ENCODE assay signal across 8 cellular contexts in genomic region chr17:81254955-81255717, GRCh38. TPM values are rescaled to one million over a fixed set of nuclear protein-coding genes. Genes with fewer than 3 reads are reported as not detected.
DNase-seq lines count a peak whose midpoint lies in the region; ATAC-seq, FAIRE-seq and TF ChIP-seq lines count a peak whose summit lies in the region.

No MANE protein-coding gene starts in this region.

- TF ChIP-seq CTCF in bronchial epithelial cell (IDR thresholded peaks at IDR 0.05; ENCODE audit: insufficient read depth, low read length, severe bottlenecking) (peak; percentile 75), kidney epithelial cell (IDR thresholded peaks at IDR 0.05; ENCODE audit: insufficient read depth, low read length, poor library complexity, severe bottlenecking) (peak; percentile 76)

- no peak overlapping the region for H3K4me3 ChIP-seq in bronchial epithelial cell (ENCODE audit: low read depth, low read length)
- H3K4me3 ChIP-seq in kidney epithelial cell (ENCODE audit: low read depth, low read length) = no peak overlapping the region

- no peak for ATAC-seq in GM21390 (IDR thresholded peaks at IDR 0.05; ENCODE audit: unreplicated experiment)

- H3K36me3 ChIP-seq in bronchial epithelial cell (ENCODE audit: control insufficient read depth, insufficient read depth, low read length) (peaks cover 25% of the 10 kb centered on the region), kidney epithelial cell (ENCODE audit: control insufficient read depth, insufficient read depth, low read length) (no peaks in the 10 kb centered on the region)

- no peak for FAIRE-seq in bronchial epithelial cell (lab: Jason Lieb, UNC)

- peak; percentile 86 for DNase-seq in GM03348 (ENCODE audit: low spot score)
- peak; percentile 62 for DNase-seq in NCI-H526 treated with DMSO at 0.1 percent for 48 hours (lab: John Stamatoyannopoulos, UW)
- peak; percentile 75 for DNase-seq in bronchial epithelial cell (ENCODE audit: low read depth)
- DNase-seq in kidney epithelial cell (ENCODE audit: low read depth) = peak; percentile 65
- peak; percentile 58 for DNase-seq in superior temporal gyrus (ENCODE audit: extremely low spot score)
- no peak for DNase-seq in activated naive CD4-positive, alpha-beta T cell (lab: John Stamatoyannopoulos, UW)
- DNase-seq in COLO829 (ENCODE audit: low spot score) = no peak

- H3K27me3 ChIP-seq in bronchial epithelial cell (ENCODE audit: control insufficient read depth, insufficient read depth, low read length) = no peaks in the 10 kb centered on the region
- H3K27me3 ChIP-seq in kidney epithelial cell (ENCODE audit: control insufficient read depth, insufficient read depth, low read length) = no peaks in the 10 kb centered on the region

RNA-seq across cellular contexts. Expression of gene NDUFAF8, which starts 16.0 kb away (rescaled TPM):
- 31.6 and 49.2 TPM in 2 replicates for total RNA-seq in bronchial epithelial cell
- 45.9 and 63.1 TPM in 2 replicates for total RNA-seq in kidney epithelial cell

RNA-seq across cellular contexts. Expression of gene TEPSIN, which starts 16.3 kb away (rescaled TPM):
- total RNA-seq in bronchial epithelial cell = 5.8 and 7.8 TPM in 2 replicates
- 17.0 and 30.6 TPM in 2 replicates for total RNA-seq in kidney epithelial cell

RNA-seq across cellular contexts. Expression of gene CEP131, which starts 32.4 kb away (rescaled TPM):
- total RNA-seq in bronchial epithelial cell (7.9 and 9.2 TPM in 2 replicates), kidney epithelial cell (26.2 and 26.3 TPM in 2 replicates)

RNA-seq across cellular contexts. Expression of gene SLC38A10, which starts 40.0 kb away (rescaled TPM):
- 35.5 and 49.2 TPM in 2 replicates for total RNA-seq in bronchial epithelial cell
- total RNA-seq in kidney epithelial cell = 100 and 120 TPM in 2 replicates

Comparison
In these comparisons a context has a peak if more than half of its experiments do, and no peak if none do; other contexts are left out.
1. DNase-seq: peak in GM03348 (single experiment), NCI-H526 treated with DMSO at 0.1 percent for 48 hours (single experiment), bronchial epithelial cell (single experiment), kidney epithelial cell (single experiment) and superior temporal gyrus (single experiment); none in activated naive CD4-positive, alpha-beta T cell (0 of 4) and COLO829 (single experiment).